Comparison of ENCODE assay signal across 1 cellular context in genomic region chr18:35775887-35776286, GRCh38.
TF ChIP-seq lines count a peak whose summit lies in the region.

No MANE protein-coding gene starts in this region.

TF ChIP-seq in H1, 55 proteins besides CTCF, POLR2A, EP300 and RAD21 (continued from another document):
- TF ChIP-seq GTF2F1 (IDR thresholded peaks at IDR 0.05; ENCODE audit: borderline replicate concordance, low read depth, low read length): no peak
- no peak for TF ChIP-seq MAX (IDR thresholded peaks at IDR 0.05)
TF ChIP-seq in H1: peak in this region for 4.
